Comparison of ENCODE assay signal across 1 cellular context in the genomic region with DNA sequence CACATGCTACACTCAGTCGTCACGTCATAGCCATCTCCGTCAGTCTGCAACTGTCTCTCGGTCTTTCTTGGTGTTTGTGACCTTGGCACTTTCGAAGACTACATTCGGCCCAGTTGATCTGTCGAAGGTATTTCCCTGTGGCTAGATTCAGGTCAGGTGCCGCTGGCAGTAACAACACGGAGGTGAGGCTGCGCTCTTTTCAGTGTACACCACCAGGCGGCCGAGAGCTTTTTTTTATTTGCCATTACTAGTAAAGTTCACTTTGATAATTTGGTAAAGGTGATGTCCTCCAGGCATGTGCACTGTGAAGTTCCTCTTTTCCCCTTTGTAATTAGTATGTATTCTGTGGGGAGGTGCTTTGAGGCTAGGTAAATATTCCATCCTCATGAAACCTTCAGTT.
TF ChIP-seq lines count a peak whose summit lies in the region.

No MANE protein-coding gene starts in this region.

TF ChIP-seq in WTC11, 78 proteins besides CTCF, POLR2A, EP300 and RAD21 (continued from another document):
- TF ChIP-seq, protein P1, sequence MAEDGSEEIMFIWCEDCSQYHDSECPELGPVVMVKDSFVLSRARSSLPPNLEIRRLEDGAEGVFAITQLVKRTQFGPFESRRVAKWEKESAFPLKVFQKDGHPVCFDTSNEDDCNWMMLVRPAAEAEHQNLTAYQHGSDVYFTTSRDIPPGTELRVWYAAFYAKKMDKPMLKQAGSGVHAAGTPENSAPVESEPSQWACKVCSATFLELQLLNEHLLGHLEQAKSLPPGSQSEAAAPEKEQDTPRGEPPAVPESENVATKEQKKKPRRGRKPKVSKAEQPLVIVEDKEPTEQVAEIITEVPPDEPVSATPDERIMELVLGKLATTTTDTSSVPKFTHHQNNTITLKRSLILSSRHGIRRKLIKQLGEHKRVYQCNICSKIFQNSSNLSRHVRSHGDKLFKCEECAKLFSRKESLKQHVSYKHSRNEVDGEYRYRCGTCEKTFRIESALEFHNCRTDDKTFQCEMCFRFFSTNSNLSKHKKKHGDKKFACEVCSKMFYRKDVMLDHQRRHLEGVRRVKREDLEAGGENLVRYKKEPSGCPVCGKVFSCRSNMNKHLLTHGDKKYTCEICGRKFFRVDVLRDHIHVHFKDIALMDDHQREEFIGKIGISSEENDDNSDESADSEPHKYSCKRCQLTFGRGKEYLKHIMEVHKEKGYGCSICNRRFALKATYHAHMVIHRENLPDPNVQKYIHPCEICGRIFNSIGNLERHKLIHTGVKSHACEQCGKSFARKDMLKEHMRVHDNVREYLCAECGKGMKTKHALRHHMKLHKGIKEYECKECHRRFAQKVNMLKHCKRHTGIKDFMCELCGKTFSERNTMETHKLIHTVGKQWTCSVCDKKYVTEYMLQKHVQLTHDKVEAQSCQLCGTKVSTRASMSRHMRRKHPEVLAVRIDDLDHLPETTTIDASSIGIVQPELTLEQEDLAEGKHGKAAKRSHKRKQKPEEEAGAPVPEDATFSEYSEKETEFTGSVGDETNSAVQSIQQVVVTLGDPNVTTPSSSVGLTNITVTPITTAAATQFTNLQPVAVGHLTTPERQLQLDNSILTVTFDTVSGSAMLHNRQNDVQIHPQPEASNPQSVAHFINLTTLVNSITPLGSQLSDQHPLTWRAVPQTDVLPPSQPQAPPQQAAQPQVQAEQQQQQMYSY (CRISPR knock-in tag; IDR thresholded peaks at IDR 0.05) = no peak
- TF ChIP-seq, protein P2, sequence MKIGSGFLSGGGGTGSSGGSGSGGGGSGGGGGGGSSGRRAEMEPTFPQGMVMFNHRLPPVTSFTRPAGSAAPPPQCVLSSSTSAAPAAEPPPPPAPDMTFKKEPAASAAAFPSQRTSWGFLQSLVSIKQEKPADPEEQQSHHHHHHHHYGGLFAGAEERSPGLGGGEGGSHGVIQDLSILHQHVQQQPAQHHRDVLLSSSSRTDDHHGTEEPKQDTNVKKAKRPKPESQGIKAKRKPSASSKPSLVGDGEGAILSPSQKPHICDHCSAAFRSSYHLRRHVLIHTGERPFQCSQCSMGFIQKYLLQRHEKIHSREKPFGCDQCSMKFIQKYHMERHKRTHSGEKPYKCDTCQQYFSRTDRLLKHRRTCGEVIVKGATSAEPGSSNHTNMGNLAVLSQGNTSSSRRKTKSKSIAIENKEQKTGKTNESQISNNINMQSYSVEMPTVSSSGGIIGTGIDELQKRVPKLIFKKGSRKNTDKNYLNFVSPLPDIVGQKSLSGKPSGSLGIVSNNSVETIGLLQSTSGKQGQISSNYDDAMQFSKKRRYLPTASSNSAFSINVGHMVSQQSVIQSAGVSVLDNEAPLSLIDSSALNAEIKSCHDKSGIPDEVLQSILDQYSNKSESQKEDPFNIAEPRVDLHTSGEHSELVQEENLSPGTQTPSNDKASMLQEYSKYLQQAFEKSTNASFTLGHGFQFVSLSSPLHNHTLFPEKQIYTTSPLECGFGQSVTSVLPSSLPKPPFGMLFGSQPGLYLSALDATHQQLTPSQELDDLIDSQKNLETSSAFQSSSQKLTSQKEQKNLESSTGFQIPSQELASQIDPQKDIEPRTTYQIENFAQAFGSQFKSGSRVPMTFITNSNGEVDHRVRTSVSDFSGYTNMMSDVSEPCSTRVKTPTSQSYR (CRISPR knock-in tag; IDR thresholded peaks at IDR 0.05) = no peak
- no peak for TF ChIP-seq ZNF396 (CRISPR knock-in tag; IDR thresholded peaks at IDR 0.05; ENCODE audit: borderline replicate concordance)
- TF ChIP-seq NFYB (CRISPR knock-in tag; conservative IDR thresholded peaks at IDR 0.05; ENCODE audit: low read depth) = no peak
- TF ChIP-seq CBFB (CRISPR knock-in tag; IDR thresholded peaks at IDR 0.05; ENCODE audit: low read depth) = no peak
- no peak for TF ChIP-seq SMAD3 (CRISPR knock-in tag; IDR thresholded peaks at IDR 0.05; ENCODE audit: borderline replicate concordance)
- TF ChIP-seq, protein P3, sequence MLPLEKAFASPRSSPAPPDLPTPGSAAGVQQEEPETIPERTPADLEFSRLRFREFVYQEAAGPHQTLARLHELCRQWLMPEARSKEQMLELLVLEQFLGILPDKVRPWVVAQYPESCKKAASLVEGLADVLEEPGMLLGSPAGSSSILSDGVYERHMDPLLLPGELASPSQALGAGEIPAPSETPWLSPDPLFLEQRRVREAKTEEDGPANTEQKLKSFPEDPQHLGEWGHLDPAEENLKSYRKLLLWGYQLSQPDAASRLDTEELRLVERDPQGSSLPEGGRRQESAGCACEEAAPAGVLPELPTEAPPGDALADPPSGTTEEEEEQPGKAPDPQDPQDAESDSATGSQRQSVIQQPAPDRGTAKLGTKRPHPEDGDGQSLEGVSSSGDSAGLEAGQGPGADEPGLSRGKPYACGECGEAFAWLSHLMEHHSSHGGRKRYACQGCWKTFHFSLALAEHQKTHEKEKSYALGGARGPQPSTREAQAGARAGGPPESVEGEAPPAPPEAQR (CRISPR knock-in tag; IDR thresholded peaks at IDR 0.05) = no peak
- no peak for TF ChIP-seq OVOL2 (CRISPR knock-in tag; IDR thresholded peaks at IDR 0.05; ENCODE audit: borderline replicate concordance)
- TF ChIP-seq RORB (CRISPR knock-in tag; IDR thresholded peaks at IDR 0.05) = no peak
- TF ChIP-seq, protein P4, sequence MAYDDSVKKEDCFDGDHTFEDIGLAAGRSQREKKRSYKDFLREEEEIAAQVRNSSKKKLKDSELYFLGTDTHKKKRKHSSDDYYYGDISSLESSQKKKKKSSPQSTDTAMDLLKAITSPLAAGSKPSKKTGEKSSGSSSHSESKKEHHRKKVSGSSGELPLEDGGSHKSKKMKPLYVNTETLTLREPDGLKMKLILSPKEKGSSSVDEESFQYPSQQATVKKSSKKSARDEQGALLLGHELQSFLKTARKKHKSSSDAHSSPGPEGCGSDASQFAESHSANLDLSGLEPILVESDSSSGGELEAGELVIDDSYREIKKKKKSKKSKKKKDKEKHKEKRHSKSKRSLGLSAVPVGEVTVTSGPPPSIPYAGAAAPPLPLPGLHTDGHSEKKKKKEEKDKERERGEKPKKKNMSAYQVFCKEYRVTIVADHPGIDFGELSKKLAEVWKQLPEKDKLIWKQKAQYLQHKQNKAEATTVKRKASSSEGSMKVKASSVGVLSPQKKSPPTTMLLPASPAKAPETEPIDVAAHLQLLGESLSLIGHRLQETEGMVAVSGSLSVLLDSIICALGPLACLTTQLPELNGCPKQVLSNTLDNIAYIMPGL (CRISPR knock-in tag; IDR thresholded peaks at IDR 0.05) = no peak
